Comparison of ENCODE assay signal across 13 cellular contexts in the genomic region with DNA sequence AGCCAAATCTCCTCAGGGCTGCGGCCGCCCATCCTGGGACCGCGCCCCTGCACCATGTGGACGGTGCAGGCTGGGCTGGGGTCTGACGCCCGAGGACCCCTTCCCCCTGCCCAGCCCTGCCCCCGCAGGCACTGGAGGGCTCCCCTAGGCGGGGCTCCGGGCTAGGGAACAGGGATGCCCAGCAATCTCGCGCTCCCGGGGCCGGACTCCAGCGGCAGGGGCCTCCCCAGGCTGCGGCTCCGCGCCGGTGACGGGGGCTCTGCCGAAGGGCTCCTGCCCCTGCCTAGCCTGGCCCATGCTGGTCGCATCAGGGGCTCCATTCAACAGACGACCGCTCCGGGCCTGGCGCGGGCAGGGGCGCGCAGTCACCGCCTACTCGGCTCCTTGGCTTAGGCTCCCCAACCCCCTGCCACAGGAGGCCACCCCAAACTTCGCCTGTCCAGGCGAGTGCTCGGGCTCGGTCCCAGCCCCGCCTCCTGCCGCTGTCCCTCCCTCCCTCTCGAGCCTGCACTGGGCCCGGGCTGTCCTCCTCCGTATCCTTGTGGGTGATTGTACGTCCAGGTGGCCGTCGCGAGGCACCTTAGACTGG. TPM values are rescaled to one million over a fixed set of nuclear protein-coding genes. Genes with fewer than 3 reads are reported as not detected.
DNase-seq lines count a peak whose midpoint lies in the region; ATAC-seq and TF ChIP-seq lines count a peak whose summit lies in the region.
"Had no signal": no experiment of that assay in that cellular context is flagged by ENCODE, and none has a peak within 500 bp of the region (broad histone marks: within the 10 kb centered on the region; RNA-seq: fewer than 3 reads in every experiment).

No MANE protein-coding gene starts in this region.

- no peak for TF ChIP-seq EP300 in upper lobe of left lung (IDR thresholded peaks at IDR 0.05)

- H3K36me3 Mint-ChIP-seq in MCF 10A (ENCODE audit: insufficient read depth, unreplicated experiment), result no peaks in the 10 kb centered on the region
- H3K36me3 Mint-ChIP-seq: type B pancreatic cell had no signal

- peaks cover 23% of the 10 kb centered on the region for H3K4me1 Mint-ChIP-seq in MCF 10A (ENCODE audit: insufficient read depth, unreplicated experiment)

- no peaks in the 10 kb centered on the region for H3K4me1 ChIP-seq in breast epithelium
- peaks cover 4 to 10% (median 7%) of the 10 kb centered on the region in 4 donors for H3K4me1 ChIP-seq in upper lobe of left lung
- no peaks in the 10 kb centered on the region for H3K4me1 ChIP-seq in gastrocnemius medialis

- BruUV-seq in MCF 10A (replicated peaks; lab: Mats Ljungman, UMichigan), result no TSS peak

- peaks cover 7% of the 10 kb centered on the region for H3K9me3 Mint-ChIP-seq in MCF 10A (ENCODE audit: unreplicated experiment)

- ATAC-seq in upper lobe of left lung (ENCODE audit: low FRiP score in 2 of 2), result peak; percentile 29 to 45
- no peak for ATAC-seq in GM19397 (IDR thresholded peaks at IDR 0.05; ENCODE audit: unreplicated experiment)
- ATAC-seq in gastrocnemius medialis, result no peak
- ATAC-seq: activated CD4-positive, CD25-positive, alpha-beta regulatory T cell treated with anti-CD3 and anti-CD28 coated beads, Interleukin-2, amount 50 U/mL, for 24 hours had no signal

- H3K27ac ChIP-seq in breast epithelium, result no peak overlapping the region
- no peak overlapping the region for H3K27ac ChIP-seq in upper lobe of left lung
- H3K27ac ChIP-seq in gastrocnemius medialis, result no peak overlapping the region

- peak overlapping the region; percentile 5 to 59 (median 36) for H3K4me3 ChIP-seq in breast epithelium
- peak overlapping the region; percentile 1 for H3K4me3 ChIP-seq in fibroblast of mammary gland (ENCODE audit: control insufficient read depth, low read depth, low read length)
- H3K4me3 ChIP-seq in upper lobe of left lung, result peak overlapping the region in 3 of 4 donors; percentile 27 to 40 (median 36)
- peak overlapping the region in 1 of 4 donors; percentile 26 for H3K4me3 ChIP-seq in gastrocnemius medialis

- CTCF ChIA-PET in MCF 10A (lab: Yijun Ruan, JAX), result interaction anchor here (0.7 kb wide), 1 partner anchor 21 kb away, joined by 3 read pairs; no protein-coding TSS in a partner anchor

- in situ Hi-C loops in gastrocnemius medialis (cut with MboI; ENCODE audit: low sequenced_read_pairs in 4 of 4), result no loop called here

- intact Hi-C loops in breast epithelium (cut with DNase I; ENCODE audit: low total_unique reads) (no loop called here), MCF 10A (cut with micrococcal nuclease) (no loop called here), gastrocnemius medialis (cut with DNase I; ENCODE audit: low total_unique reads) (no loop called here)

- no peak for TF ChIP-seq CTCF in breast epithelium (IDR thresholded peaks at IDR 0.05)
- no peak for TF ChIP-seq CTCF in MCF 10A (IDR thresholded peaks at IDR 0.05; ENCODE audit: unreplicated experiment)
- no peak for TF ChIP-seq CTCF in fibroblast of mammary gland (conservative IDR thresholded peaks at IDR 0.05; ENCODE audit: control insufficient read depth, insufficient read depth, low read depth, low read length)
- TF ChIP-seq CTCF in upper lobe of left lung (IDR thresholded peaks at IDR 0.05), result no peak
- no peak for TF ChIP-seq CTCF in gastrocnemius medialis (IDR thresholded peaks at IDR 0.05 in 4 of 5, conservative IDR thresholded peaks at IDR 0.05 in 1 of 5)

- WGBS in upper lobe of left lung, 2 donors, result 36 to 37% methylated on average over 6 to 30 of the region's 44 CpGs

- H3K27me3 Mint-ChIP-seq in MCF 10A (ENCODE audit: insufficient read depth, unreplicated experiment), result no peaks in the 10 kb centered on the region
- H3K27me3 Mint-ChIP-seq: type B pancreatic cell had no signal

- no peak overlapping the region for H3K4me3 Mint-ChIP-seq in MCF 10A (ENCODE audit: unreplicated experiment)
- H3K4me3 Mint-ChIP-seq: type B pancreatic cell had no signal

- no peak overlapping the region for H3K27ac Mint-ChIP-seq in MCF 10A (ENCODE audit: low read depth, unreplicated experiment)
- H3K27ac Mint-ChIP-seq: type B pancreatic cell had no signal

- H3K9me3 ChIP-seq in breast epithelium (peaks cover 0 to 4% of the 10 kb centered on the region in 2 donors), upper lobe of left lung (peaks cover 0 to 3% (median 0%) of the 10 kb centered on the region in 4 donors), gastrocnemius medialis (no peaks in the 10 kb centered on the region)

- POLR2A ChIA-PET in MCF 10A (lab: Yijun Ruan, JAX), result no interaction called here

- TF ChIP-seq POLR2A in breast epithelium (IDR thresholded peaks at IDR 0.05), result no peak
- no peak for TF ChIP-seq POLR2A in upper lobe of left lung (IDR thresholded peaks at IDR 0.05)
- TF ChIP-seq POLR2A in gastrocnemius medialis (IDR thresholded peaks at IDR 0.05), result no peak

- H3K27me3 ChIP-seq in breast epithelium (peaks cover 2 to 5% of the 10 kb centered on the region in 2 donors), upper lobe of left lung (peaks cover 0 to 8% (median 3%) of the 10 kb centered on the region in 4 donors), gastrocnemius medialis (peaks cover 5 to 14% (median 8%) of the 10 kb centered on the region in 3 donors)

- no peak for DNase-seq in breast epithelium (ENCODE audit: low spot score in 2 of 2)
- DNase-seq in MCF 10A (ENCODE audit: unreplicated experiment), result no peak
- DNase-seq in fibroblast of mammary gland (ENCODE audit: low read depth), result no peak
- DNase-seq in mesenteric fat pad (ENCODE audit: low spot score), result peak; percentile 79
- DNase-seq in upper lobe of left lung, result peak; percentile 45 to 83
- DNase-seq in NCI-H1694 treated with DMSO at 0.1 percent for 48 hours (lab: John Stamatoyannopoulos, UW), result no peak
- DNase-seq in gastrocnemius medialis, result no peak
- DNase-seq: activated T-cell treated with anti-CD3 and anti-CD28 coated beads, Interleukin-2, amount 50 U/mL, for 1 hour; NCI-H2171; small intestine had no signal

- no peaks in the 10 kb centered on the region for H3K36me3 ChIP-seq in breast epithelium
- no peaks in the 10 kb centered on the region for H3K36me3 ChIP-seq in upper lobe of left lung
- no peaks in the 10 kb centered on the region for H3K36me3 ChIP-seq in gastrocnemius medialis

RNA-seq across cellular contexts. Expression of a gene that starts 27.4 kb away (rescaled TPM):
- 1 to 10 TPM in 2 of 3 donors, under 1 TPM in 1; 0.48 to 5.6 (median 4.9) TPM for total RNA-seq in breast epithelium
- 21.7 and 26.0 TPM in 2 replicates for total RNA-seq in MCF 10A (2022)
- 0.55 TPM for total RNA-seq in mesenteric fat pad
- total RNA-seq in upper lobe of left lung, result 10 to 100 TPM in 3 of 6 donors, 1 to 10 TPM in 3; 4.2 to 18.8 (median 9.4) TPM
- 1 to 10 TPM in 1 of 4 donors, under 1 TPM in 1, not detected in 2; 0.25 to 1.4 TPM for total RNA-seq in gastrocnemius medialis

Comparison
In these comparisons a context has a peak if more than half of its experiments do, and no peak if none do; other contexts are left out.
1. DNase-seq: peak in mesenteric fat pad (single experiment) and upper lobe of left lung (2 of 2); none in breast epithelium (0 of 2), MCF 10A (single experiment), fibroblast of mammary gland (single experiment), NCI-H1694 treated with DMSO at 0.1 percent for 48 hours (single experiment) and gastrocnemius medialis (0 of 2).
2. ATAC-seq: peak in upper lobe of left lung (2 of 2); none in GM19397 (single experiment) and gastrocnemius medialis (0 of 2).